ENCODE assay signal across 8 cellular contexts in genomic region chr4:120921456-120922389, GRCh38. TPM values are rescaled to one million over a fixed set of nuclear protein-coding genes. Genes with fewer than 3 reads are reported as not detected.
A peak's percentile ranks its signal among the peaks of the same experiment; 100 is the strongest.
DNase-seq lines count a peak whose midpoint lies in the region; ATAC-seq, FAIRE-seq and TF ChIP-seq lines count a peak whose summit lies in the region.

No MANE protein-coding gene starts in this region.

- H4K20me1 ChIP-seq in PC-3 (ENCODE audit: low read length) = no peaks in the 10 kb centered on the region

- TF ChIP-seq POLR2A in H54 (IDR thresholded peaks at IDR 0.05; ENCODE audit: low read depth, low read length) = peak; percentile 90

- peak; percentile 49 for DNase-seq in H54 (ENCODE audit: insufficient read length, low spot score)
- peak; percentile 53 for DNase-seq in PC-3
- DNase-seq in adipocyte (ENCODE audit: low read depth) = peak; percentile 80
- peak; percentile 89 for DNase-seq in Right ventricle myocardium inferior (ENCODE audit: missing footprints)
- no peak for DNase-seq in thoracic aorta (ENCODE audit: low spot score)
- no peak for DNase-seq in KG1 (lab: John Stamatoyannopoulos, UW)
- DNase-seq in NCI-H2107 treated with DMSO at 0.1 percent for 48 hours (lab: John Stamatoyannopoulos, UW; ENCODE audit: unreplicated experiment) = no peak

- POLR2A ChIA-PET in PC-3 (lab: Charles Lee; ENCODE audit: unreplicated experiment) = no interaction called here

- H3K79me2 ChIP-seq in PC-3 (ENCODE audit: low read length) = no peaks in the 10 kb centered on the region

- BruUV-seq in PC-3 (replicated peaks; lab: Mats Ljungman, UMichigan) = TSS peak; percentile 63

- no peaks in the 10 kb centered on the region for H3K9me2 ChIP-seq in PC-3 (replicated peaks; ENCODE audit: low read length)

- H2AFZ ChIP-seq in PC-3 (ENCODE audit: low read length) (peak overlapping the region; percentile 99), neuron (ENCODE audit: low read depth, low read length) (peak overlapping the region; percentile 96)

- intact Hi-C loops in PC-3 (cut with micrococcal nuclease) (loop anchor here (5.0 kb wide), 1 partner anchor 131 kb away; no protein-coding TSS in a partner anchor), Right ventricle myocardium inferior (cut with DNase I) (loop anchor here (5.0 kb wide), 2 partner anchors 151 to 199 kb away; partner anchors contain the start of gene NDNF)

- H3K36me3 ChIP-seq in PC-3 (ENCODE audit: low read depth, low read length) (no peaks in the 10 kb centered on the region), adipocyte (ENCODE audit: control insufficient read depth, insufficient read depth, low read length, severe bottlenecking) (no peaks in the 10 kb centered on the region), neuron (ENCODE audit: insufficient read depth, low read length) (no peaks in the 10 kb centered on the region), thoracic aorta (no peaks in the 10 kb centered on the region)

- H3K27ac ChIP-seq in PC-3 (ENCODE audit: low read length) (peak overlapping the region; percentile 39), thoracic aorta (peak overlapping the region; percentile 88 to 92)

- H3F3A ChIP-seq in PC-3 (ENCODE audit: low read length, unreplicated experiment) = no peaks in the 10 kb centered on the region

- peak overlapping the region; percentile 79 for H3K9ac ChIP-seq in PC-3 (ENCODE audit: low read length)
- H3K9ac ChIP-seq in adipocyte (ENCODE audit: low read length) = peak overlapping the region; percentile 87

- H3K27me3 ChIP-seq in PC-3 (ENCODE audit: low read length) (no peaks in the 10 kb centered on the region), adipocyte (replicated peaks; ENCODE audit: control insufficient read depth, insufficient read depth, low read length) (no peaks in the 10 kb centered on the region), neuron (ENCODE audit: insufficient read depth, low read length) (no peaks in the 10 kb centered on the region), thoracic aorta (replicated peaks; ENCODE audit: insufficient read depth) (no peaks in the 10 kb centered on the region)

- FAIRE-seq in H54 (lab: Jason Lieb, UNC) = no peak

- H3K4me3 ChIP-seq in PC-3 (ENCODE audit: low read length) (peak overlapping the region; percentile 89), adipocyte (ENCODE audit: low read length) (peak overlapping the region; percentile 83), neuron (ENCODE audit: low read length) (peak overlapping the region; percentile 78), thoracic aorta (peak overlapping the region; percentile 86)

- TF ChIP-seq CTCF in PC-3 (conservative IDR thresholded peaks at IDR 0.05; ENCODE audit: low read depth, low read length) (no peak), thoracic aorta (IDR thresholded peaks at IDR 0.05) (no peak)

- ATAC-seq in PC-3 = peak; percentile 71
- ATAC-seq in Right ventricle myocardium inferior = peak; percentile 85
- ATAC-seq in thoracic aorta (ENCODE audit: insufficient number of reproducible peaks, low FRiP score, low read depth) = peak; percentile 66

- peak overlapping the region; percentile 96 for H3K4me2 ChIP-seq in PC-3 (ENCODE audit: low read length)

- CTCF ChIA-PET in PC-3 (lab: Charles Lee) = no interaction called here

- H3K4me1 ChIP-seq in PC-3 (ENCODE audit: insufficient read depth, low read length) (peaks cover 21% of the 10 kb centered on the region), adipocyte (ENCODE audit: control insufficient read depth, insufficient read depth, low read length) (peaks cover 28% of the 10 kb centered on the region), neuron (ENCODE audit: insufficient read depth, low read length) (peaks cover 16% of the 10 kb centered on the region), thoracic aorta (ENCODE audit: control insufficient read depth in 1 of 2, low read depth in 2 of 2) (peaks cover 14 to 22% of the 10 kb centered on the region in 2 donors)

- no peaks in the 10 kb centered on the region for H3K9me3 ChIP-seq in PC-3 (ENCODE audit: low read length)
- no peaks in the 10 kb centered on the region for H3K9me3 ChIP-seq in adipocyte (ENCODE audit: control insufficient read depth, low read length)
- H3K9me3 ChIP-seq in neuron (ENCODE audit: low read length) = no peaks in the 10 kb centered on the region
- H3K9me3 ChIP-seq in thoracic aorta = no peaks in the 10 kb centered on the region

RNA-seq across cellular contexts. Expression of gene PRDM5, which starts 0.8 kb away (rescaled TPM):
- total RNA-seq in PC-3 (2014; rRNA removed) (2.4 and 3.9 TPM in 2 replicates), Right ventricle myocardium inferior (7.4 TPM), thoracic aorta (10 to 100 TPM; 16.6 to 19.9 TPM)

Comparison
In these comparisons a context has a peak if more than half of its experiments do, and no peak if none do; other contexts are left out.
1. DNase-seq: peak in H54 (single experiment), PC-3 (single experiment), adipocyte (single experiment) and Right ventricle myocardium inferior (single experiment); none in thoracic aorta (single experiment), KG1 (single experiment) and NCI-H2107 treated with DMSO at 0.1 percent for 48 hours (single experiment).
2. Peak in every context shown above with its lines, with median percentiles within 50 percentile points of each other: ATAC-seq and H3K4me3 ChIP-seq.